1 cellular context compared by ENCODE assay signal in genomic region chr16:1612320-1613111, GRCh38.
A peak's percentile ranks its signal among the peaks of the same experiment; 100 is the strongest.
TF ChIP-seq lines count a peak whose summit lies in the region.

TSS of gene CRAMP1 (plus strand) at chr16:1612360. CDS start at chr16:1614640, 2,280 bp downstream.

TF ChIP-seq in HepG2, 621 proteins besides CTCF, POLR2A, EP300 and RAD21 (continues in another document):
- peak; percentile 73 for TF ChIP-seq THAP11 (CRISPR knock-in tag; IDR thresholded peaks at IDR 0.05)
- TF ChIP-seq PAX8 (CRISPR knock-in tag; IDR thresholded peaks at IDR 0.05; ENCODE audit: borderline replicate concordance): no peak
- no peak for TF ChIP-seq SP1 (IDR thresholded peaks at IDR 0.05)
- TF ChIP-seq SP1 (CRISPR knock-in tag; IDR thresholded peaks at IDR 0.05): peak; percentile 70
- TF ChIP-seq ZNF574 (CRISPR knock-in tag; IDR thresholded peaks at IDR 0.05): peak; percentile 43; the same call in 1 of the 2 replicates
- TF ChIP-seq PHF20 (CRISPR knock-in tag; IDR thresholded peaks at IDR 0.05): peak; percentile 56; the same call in 1 of the 2 replicates
- TF ChIP-seq TAF1 (CRISPR knock-in tag; IDR thresholded peaks at IDR 0.05): peak; percentile 26; the same call in 1 of the 2 replicates
- TF ChIP-seq PHF8 (CRISPR knock-in tag; IDR thresholded peaks at IDR 0.05): peak; percentile 41
- peak; percentile 67 for TF ChIP-seq RBFOX2 (IDR thresholded peaks at IDR 0.05; ENCODE audit: low read depth, low read length)
- no peak for TF ChIP-seq ATF7 (IDR thresholded peaks at IDR 0.05)
- 0 out of 2 replicates have a peak, but pooled peaks have one; percentile 18 for TF ChIP-seq ATF7 (CRISPR knock-in tag; IDR thresholded peaks at IDR 0.05)
- peak; percentile 17 for TF ChIP-seq RBM39 (IDR thresholded peaks at IDR 0.05; ENCODE audit: low read depth, low read length, poor library complexity, severe bottlenecking)
- peak; percentile 83 for TF ChIP-seq GABPB1 (CRISPR knock-in tag; IDR thresholded peaks at IDR 0.05)
- TF ChIP-seq ZNF567 (CRISPR knock-in tag; IDR thresholded peaks at IDR 0.05; ENCODE audit: borderline replicate concordance): no peak
- TF ChIP-seq ZBTB37 (CRISPR knock-in tag; IDR thresholded peaks at IDR 0.05): no peak
- no peak for TF ChIP-seq YEATS2 (CRISPR knock-in tag; IDR thresholded peaks at IDR 0.05; ENCODE audit: borderline replicate concordance)
- no peak for TF ChIP-seq ZNF143 (CRISPR knock-in tag; IDR thresholded peaks at IDR 0.05)
- TF ChIP-seq CBX1 (IDR thresholded peaks at IDR 0.05; ENCODE audit: low read depth): no peak
- TF ChIP-seq YEATS4 (CRISPR knock-in tag; IDR thresholded peaks at IDR 0.05; ENCODE audit: borderline replicate concordance): no peak; the same call in 1 of the 2 replicates
- 0 out of 2 replicates have a peak, but pooled peaks have one; percentile 7 for TF ChIP-seq MXD1 (CRISPR knock-in tag; IDR thresholded peaks at IDR 0.05)
- TF ChIP-seq HOXD1 (CRISPR knock-in tag; IDR thresholded peaks at IDR 0.05): no peak
- no peak for TF ChIP-seq FOXO1 (CRISPR knock-in tag; IDR thresholded peaks at IDR 0.05)
- TF ChIP-seq CSRNP1 (CRISPR knock-in tag; IDR thresholded peaks at IDR 0.05): 0 out of 2 replicates have a peak, but pooled peaks have one; percentile 28
- TF ChIP-seq ZSCAN20 (CRISPR knock-in tag; IDR thresholded peaks at IDR 0.05; ENCODE audit: borderline replicate concordance): peak; percentile 44; the same call in 1 of the 2 replicates
- TF ChIP-seq NR2F6 (IDR thresholded peaks at IDR 0.05): no peak
- no peak for TF ChIP-seq NR2F6 (CRISPR knock-in tag; IDR thresholded peaks at IDR 0.05)
- no peak for TF ChIP-seq RBAK (CRISPR knock-in tag; IDR thresholded peaks at IDR 0.05)
- 0 out of 2 replicates have a peak, but pooled peaks have one; percentile 7 for TF ChIP-seq ZBTB2 (CRISPR knock-in tag; IDR thresholded peaks at IDR 0.05; ENCODE audit: low read depth)
- no peak for TF ChIP-seq ETV5 (CRISPR knock-in tag; IDR thresholded peaks at IDR 0.05; ENCODE audit: borderline replicate concordance)
- no peak for TF ChIP-seq POLR2AphosphoS2 (IDR thresholded peaks at IDR 0.05; ENCODE audit: low read depth, low read length)
- peak; percentile 58; the same call in 1 of the 2 replicates for TF ChIP-seq ARID4A (CRISPR knock-in tag; IDR thresholded peaks at IDR 0.05; ENCODE audit: borderline replicate concordance)
- TF ChIP-seq NFKB2 (CRISPR knock-in tag; IDR thresholded peaks at IDR 0.05; ENCODE audit: borderline replicate concordance): 0 out of 2 replicates have a peak, but pooled peaks have one; percentile 38
- TF ChIP-seq NR2C2 (CRISPR knock-in tag; IDR thresholded peaks at IDR 0.05; ENCODE audit: borderline replicate concordance): peak; percentile 59; the same call in 1 of the 2 replicates
- TF ChIP-seq DR1 (CRISPR knock-in tag; IDR thresholded peaks at IDR 0.05): no peak
- TF ChIP-seq HMG20B (CRISPR knock-in tag; conservative IDR thresholded peaks at IDR 0.05): no peak
- no peak for TF ChIP-seq TBX3 (IDR thresholded peaks at IDR 0.05; ENCODE audit: borderline replicate concordance)
- no peak for TF ChIP-seq PRPF4 (IDR thresholded peaks at IDR 0.05; ENCODE audit: low read depth, low read length, poor library complexity, severe bottlenecking)
- peak; percentile 13 for TF ChIP-seq ASH2L (IDR thresholded peaks at IDR 0.05; ENCODE audit: insufficient read length, low read depth, low read length)
- no peak for TF ChIP-seq ZNF280B (CRISPR knock-in tag; IDR thresholded peaks at IDR 0.05; ENCODE audit: borderline replicate concordance)
- TF ChIP-seq CHD2 (IDR thresholded peaks at IDR 0.05; ENCODE audit: low read depth, low read length): 0 out of 2 replicates have a peak, but pooled peaks have one; percentile 48
- TF ChIP-seq SPEN (CRISPR knock-in tag; IDR thresholded peaks at IDR 0.05; ENCODE audit: low read depth): peak; percentile 79
- no peak for TF ChIP-seq CEBPZ (IDR thresholded peaks at IDR 0.05; ENCODE audit: low read length)
- peak; percentile 55; the same call in 1 of the 2 replicates for TF ChIP-seq PHF21A (CRISPR knock-in tag; IDR thresholded peaks at IDR 0.05)
- peak; percentile 64 for TF ChIP-seq SAP130 (CRISPR knock-in tag; IDR thresholded peaks at IDR 0.05; ENCODE audit: low read depth)
- TF ChIP-seq HDAC1 (CRISPR knock-in tag; IDR thresholded peaks at IDR 0.05): peak; percentile 63
- no peak for TF ChIP-seq ZNF547 (CRISPR knock-in tag; IDR thresholded peaks at IDR 0.05)
- peak; percentile 55 for TF ChIP-seq ZFX (CRISPR knock-in tag; IDR thresholded peaks at IDR 0.05; ENCODE audit: low read depth)
- TF ChIP-seq ARNT2 (CRISPR knock-in tag; IDR thresholded peaks at IDR 0.05; ENCODE audit: low read depth): peak; percentile 47; the same call in 1 of the 2 replicates
- TF ChIP-seq PITX1 (CRISPR knock-in tag; IDR thresholded peaks at IDR 0.05): no peak
- no peak for TF ChIP-seq FLYWCH1 (CRISPR knock-in tag; IDR thresholded peaks at IDR 0.05)
